ENCODE assay signal across 32 cellular contexts in the genomic region with DNA sequence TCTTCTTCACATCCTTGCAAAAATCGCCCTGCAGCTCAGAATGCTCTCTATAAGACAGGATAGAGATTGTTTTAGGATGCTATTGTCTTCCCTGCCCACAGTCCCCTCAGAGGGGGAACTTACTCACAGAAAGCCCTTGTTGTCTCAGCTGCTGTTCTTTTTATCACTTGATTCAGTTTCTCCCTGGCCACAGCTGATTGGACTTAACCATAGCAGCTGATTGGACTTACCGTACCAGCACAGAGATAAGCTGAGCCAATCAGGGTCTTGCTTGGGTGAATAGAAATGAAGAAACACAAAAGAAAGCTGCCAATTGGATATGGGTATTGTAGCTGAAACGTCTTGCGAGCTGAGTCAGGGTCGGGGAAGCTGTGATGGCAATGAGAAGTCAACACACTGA.
DNase-seq lines count a peak whose midpoint lies in the region; ATAC-seq and TF ChIP-seq lines count a peak whose summit lies in the region.
"Had no signal": no experiment of that assay in that cellular context is flagged by ENCODE, and none has a peak within 500 bp of the region (broad histone marks: within the 10 kb centered on the region; RNA-seq: fewer than 3 reads in every experiment).

No MANE protein-coding gene starts in this region.

- H4K8ac ChIP-seq in mesenchymal stem cell (ENCODE audit: low read length): no peak overlapping the region

- H4K91ac ChIP-seq in mesenchymal stem cell (ENCODE audit: low read length): no peak overlapping the region

- H3K36me3 ChIP-seq in mammary epithelial cell (ENCODE audit: insufficient read depth, low read length) (no peaks in the 10 kb centered on the region), mesenchymal stem cell (ENCODE audit: control insufficient read depth in 1 of 2, insufficient read depth in 2 of 2, low read depth in 1 of 2, low read length in 2 of 2) (no peaks in the 10 kb centered on the region)
- H3K36me3 ChIP-seq: cardiac muscle cell, esophagus squamous epithelium, MG63, SJSA1, transverse colon had no signal

- peaks cover 7% of the 10 kb centered on the region for H3K9me3 Mint-ChIP-seq in MCF 10A (ENCODE audit: unreplicated experiment)
- no peaks in the 10 kb centered on the region for H3K9me3 Mint-ChIP-seq in effector memory CD8-positive, alpha-beta T cell
- H3K9me3 Mint-ChIP-seq: activated naive CD8-positive, alpha-beta T cell treated with anti-CD3 and anti-CD28 coated beads, Interleukin-2, amount 10 ng/mL, durations not matched to agents 7 days and 5 days; activated T-cell treated with anti-CD3 and anti-CD28 coated beads, Interleukin-2, amount 50 U/mL, for 24 hours; CD8-positive, alpha-beta T cell; dendritic cell treated with granulocyte-macrophage colony-stimulating factor and Interleukin-4, amounts not matched to agents 40 ng/mL and 50 ng/mL, for 4 days had no signal

- no peak for ATAC-seq in effector memory CD8-positive, alpha-beta T cell (replicated peaks)
- ATAC-seq: CD8-positive, alpha-beta T cell; foreskin keratinocyte; K562; left colon; right cardiac atrium had no signal

- H3K4me1 Mint-ChIP-seq in MCF 10A (ENCODE audit: insufficient read depth, unreplicated experiment): peaks cover 10% of the 10 kb centered on the region
- H3K4me1 Mint-ChIP-seq in effector memory CD8-positive, alpha-beta T cell (ENCODE audit: low read depth in 2 of 2): no peaks in the 10 kb centered on the region
- H3K4me1 Mint-ChIP-seq: activated naive CD8-positive, alpha-beta T cell treated with anti-CD3 and anti-CD28 coated beads, Interleukin-2, amount 10 ng/mL, durations not matched to agents 7 days and 5 days had no signal

- H3K4me2 ChIP-seq in mammary epithelial cell (ENCODE audit: insufficient read depth, low read depth, low read length) (no peak overlapping the region), mesenchymal stem cell (ENCODE audit: low read length, poor library complexity, severe bottlenecking) (no peak overlapping the region)
- H3K4me2 ChIP-seq: hepatocyte had no signal

- no peaks in the 10 kb centered on the region for H3K79me1 ChIP-seq in mesenchymal stem cell (replicated peaks; ENCODE audit: low read length, poor library complexity, severe bottlenecking)

- no peaks in the 10 kb centered on the region for H3K9me3 ChIP-seq in mammary epithelial cell (replicated peaks; ENCODE audit: insufficient read depth, low read length)
- H3K9me3 ChIP-seq in mesenchymal stem cell (ENCODE audit: control insufficient read depth, low read length): no peaks in the 10 kb centered on the region
- H3K9me3 ChIP-seq: esophagus squamous epithelium, MG63, SJSA1, transverse colon had no signal

- H3K4me1 ChIP-seq in mammary epithelial cell (ENCODE audit: insufficient read depth, low read length): no peaks in the 10 kb centered on the region
- no peaks in the 10 kb centered on the region for H3K4me1 ChIP-seq in mesenchymal stem cell (ENCODE audit: control insufficient read depth, insufficient read depth, low read depth, low read length)
- H3K4me1 ChIP-seq: esophagus squamous epithelium, foreskin keratinocyte, SJSA1, transverse colon had no signal

- BruUV-seq in mammary epithelial cell (replicated peaks; lab: Mats Ljungman, UMichigan): no TSS peak
- no TSS peak for BruUV-seq in MCF 10A (replicated peaks; lab: Mats Ljungman, UMichigan)

- no peak overlapping the region for H2AK5ac ChIP-seq in mesenchymal stem cell (ENCODE audit: low read length, severe bottlenecking)

- POLR2A ChIA-PET in MCF 10A (lab: Yijun Ruan, JAX): no interaction called here

- DNase-seq in mammary epithelial cell (peak; percentile 36), MCF 10A (ENCODE audit: unreplicated experiment) (no peak), caudate nucleus (lab: John Stamatoyannopoulos, UW) (peak in 37 of 61 donors; percentile 4 to 79 (median 37)), mesenchymal stem cell (peak; percentile 6), superior temporal gyrus (ENCODE audit: extremely low spot score) (peak; percentile 84), HCEC 1CT (no peak), NOMO-1 treated with dmso at 0.1 percent for 144 hours (lab: John Stamatoyannopoulos, UW; ENCODE audit: unreplicated experiment) (no peak)
- no peak for DNase-seq in effector memory CD8-positive, alpha-beta T cell
- DNase-seq: activated gamma-delta T cell; activated naive CD8-positive, alpha-beta T cell treated with anti-CD3 and anti-CD28 coated beads, Interleukin-2, amount 10 ng/mL, durations not matched to agents 7 days and 5 days; activated T-cell treated with anti-CD3 and anti-CD28 coated beads, Interleukin-2, amount 50 U/mL, for 24 hours; AML-193; CD8-positive, alpha-beta T cell; DMS 273 treated with DMSO at 0.1 percent for 48 hours; esophagus squamous epithelium; foreskin keratinocyte; left colon; MG63; NCI-H1105; NCI-H345; right cardiac atrium; RPMI8226; stimulated activated CD4-positive, alpha-beta T cell treated with anti-CD3 and anti-CD28 coated beads, Interleukin-12 subunit alpha, Interleukin-12 subunit beta, amount 100 ng/mL, for 4 hours; stimulated activated CD4-positive, alpha-beta T cell treated with anti-CD3 and anti-CD28 coated beads, Interleukin-2, amount 100 ng/mL, for 48 hours; T-helper 1 cell; transverse colon had no signal

- H2AFZ ChIP-seq in mammary epithelial cell (ENCODE audit: low read depth, low read length) (no peak overlapping the region), mesenchymal stem cell (ENCODE audit: low read depth, low read length) (no peak overlapping the region)
- H2AFZ ChIP-seq: hepatocyte had no signal

- H3K23ac ChIP-seq in mesenchymal stem cell (ENCODE audit: low read length in 2 of 2): no peak overlapping the region

- in situ Hi-C loops in mammary epithelial cell (cut with MboI; ENCODE audit: low sequenced_read_pairs in 2 of 2): no loop called here

- H3K14ac ChIP-seq in mesenchymal stem cell (ENCODE audit: low read length in 2 of 2): no peak overlapping the region

- no peak overlapping the region for H2BK5ac ChIP-seq in mesenchymal stem cell (ENCODE audit: low read depth, low read length, poor library complexity, severe bottlenecking)

- no peaks in the 10 kb centered on the region for H4K20me1 ChIP-seq in mammary epithelial cell (ENCODE audit: insufficient read depth, low read length)

- H3K27me3 ChIP-seq in mammary epithelial cell (ENCODE audit: insufficient read depth, low read length): no peaks in the 10 kb centered on the region
- H3K27me3 ChIP-seq in mesenchymal stem cell (ENCODE audit: control insufficient read depth in 1 of 2, insufficient read depth in 1 of 2, low read length in 2 of 2): peaks cover 0 to 3% of the 10 kb centered on the region in 2 experiments
- H3K27me3 ChIP-seq: cardiac muscle cell, esophagus squamous epithelium, foreskin keratinocyte, hepatocyte, MG63, SJSA1, transverse colon had no signal

- no peaks in the 10 kb centered on the region for H3K79me2 ChIP-seq in mammary epithelial cell (ENCODE audit: insufficient read depth, low read length)
- H3K79me2 ChIP-seq: hepatocyte had no signal

- 88% methylated on average over 5 of the region's 5 CpGs for WGBS in mammary epithelial cell (ENCODE audit: low coverage, missing lambda C conversion rate)
- 84% methylated on average over 4 of the region's 5 CpGs for WGBS in mesenchymal stem cell

- peak overlapping the region in 1 of 2 experiments; percentile 21 for H3K4ac ChIP-seq in mesenchymal stem cell (ENCODE audit: low read depth in 1 of 2, low read length in 2 of 2)

- H3K18ac ChIP-seq in mesenchymal stem cell (ENCODE audit: low read depth in 1 of 2, low read length in 2 of 2): peak overlapping the region in 1 of 2 experiments; percentile 34

- H3K4me3 ChIP-seq in mammary epithelial cell (replicated peaks in 1 of 3; ENCODE audit: insufficient read depth in 1 of 3, low read depth in 2 of 3, low read length in 3 of 3) (no peak overlapping the region), mesenchymal stem cell (ENCODE audit: insufficient read depth in 1 of 2, low read depth in 1 of 2, low read length in 2 of 2) (no peak overlapping the region)
- H3K4me3 ChIP-seq: cardiac muscle cell, esophagus squamous epithelium, hepatocyte, K562, MG63, SJSA1, transverse colon had no signal

- H2BK120ac ChIP-seq in mesenchymal stem cell (ENCODE audit: low read depth, low read length): no peak overlapping the region

- dilution Hi-C loops in mammary epithelial cell (cut with HindIII; ENCODE audit: low sequenced_read_pairs): no loop called here

- no peak overlapping the region for H2BK12ac ChIP-seq in mesenchymal stem cell (ENCODE audit: low read length in 2 of 2)

- no peaks in the 10 kb centered on the region for H3K36me3 Mint-ChIP-seq in MCF 10A (ENCODE audit: insufficient read depth, unreplicated experiment)
- H3K36me3 Mint-ChIP-seq in effector memory CD8-positive, alpha-beta T cell (ENCODE audit: insufficient read depth): no peaks in the 10 kb centered on the region
- H3K36me3 Mint-ChIP-seq: activated naive CD8-positive, alpha-beta T cell treated with anti-CD3 and anti-CD28 coated beads, Interleukin-2, amount 10 ng/mL, durations not matched to agents 7 days and 5 days; CD8-positive, alpha-beta T cell had no signal

- intact Hi-C loops in mammary epithelial cell (cut with micrococcal nuclease): no loop called here
- intact Hi-C loops in MCF 10A (cut with micrococcal nuclease): no loop called here

- H3K9ac ChIP-seq in mammary epithelial cell (ENCODE audit: insufficient read depth, low read length) (no peak overlapping the region), mesenchymal stem cell (ENCODE audit: low read length) (no peak overlapping the region)

- H3K27ac ChIP-seq in mammary epithelial cell (ENCODE audit: insufficient read depth, low read depth, low read length): no peak overlapping the region
- H3K27ac ChIP-seq in caudate nucleus (ENCODE audit: low read depth, low read length): peak overlapping the region; percentile 72
- H3K27ac ChIP-seq in mesenchymal stem cell (ENCODE audit: low read length, poor library complexity, severe bottlenecking): no peak overlapping the region
- H3K27ac ChIP-seq: cardiac muscle cell, esophagus squamous epithelium, foreskin keratinocyte, hepatocyte, SJSA1, transverse colon had no signal

- no peak overlapping the region for H3K27ac Mint-ChIP-seq in MCF 10A (ENCODE audit: low read depth, unreplicated experiment)
- H3K27ac Mint-ChIP-seq in effector memory CD8-positive, alpha-beta T cell: no peak overlapping the region
- H3K27ac Mint-ChIP-seq: activated naive CD8-positive, alpha-beta T cell treated with anti-CD3 and anti-CD28 coated beads, Interleukin-2, amount 10 ng/mL, durations not matched to agents 7 days and 5 days; activated T-cell treated with anti-CD3 and anti-CD28 coated beads, Interleukin-2, amount 50 U/mL, for 24 hours; CD8-positive, alpha-beta T cell; dendritic cell treated with granulocyte-macrophage colony-stimulating factor and Interleukin-4, amounts not matched to agents 40 ng/mL and 50 ng/mL, for 4 days had no signal

- H3K4me3 Mint-ChIP-seq in MCF 10A (ENCODE audit: unreplicated experiment): no peak overlapping the region
- H3K4me3 Mint-ChIP-seq in effector memory CD8-positive, alpha-beta T cell: no peak overlapping the region
- H3K4me3 Mint-ChIP-seq: activated naive CD8-positive, alpha-beta T cell treated with anti-CD3 and anti-CD28 coated beads, Interleukin-2, amount 10 ng/mL, durations not matched to agents 7 days and 5 days; activated T-cell treated with anti-CD3 and anti-CD28 coated beads, Interleukin-2, amount 50 U/mL, for 24 hours; CD8-positive, alpha-beta T cell; dendritic cell treated with granulocyte-macrophage colony-stimulating factor and Interleukin-4, amounts not matched to agents 40 ng/mL and 50 ng/mL, for 4 days; neural crest cell had no signal

- CTCF ChIA-PET in mammary epithelial cell (lab: Charles Lee; ENCODE audit: low non-redundant PET): no interaction called here
- CTCF ChIA-PET in MCF 10A (lab: Yijun Ruan, JAX): interaction anchor here (1.0 kb wide), 1 partner anchor 284 kb away, joined by 3 read pairs; no protein-coding TSS in a partner anchor

- H2BK15ac ChIP-seq in mesenchymal stem cell (ENCODE audit: low read depth, poor library complexity, severe bottlenecking): no peak overlapping the region

- no peaks in the 10 kb centered on the region for H3K27me3 Mint-ChIP-seq in MCF 10A (ENCODE audit: insufficient read depth, unreplicated experiment)
- H3K27me3 Mint-ChIP-seq in effector memory CD8-positive, alpha-beta T cell: peaks cover 24 to 34% of the 10 kb centered on the region in 2 donors

- no peak for TF ChIP-seq CTCF in mammary epithelial cell (conservative IDR thresholded peaks at IDR 0.05 in 1 of 2, IDR thresholded peaks at IDR 0.05 in 1 of 2; ENCODE audit: extremely low read depth in 1 of 2, insufficient read depth in 1 of 2, low read depth in 1 of 2, low read length in 2 of 2)
- no peak for TF ChIP-seq CTCF in MCF 10A (IDR thresholded peaks at IDR 0.05; ENCODE audit: unreplicated experiment)

Comparison
In these comparisons a context has a peak if more than half of its experiments do, and no peak if none do; other contexts are left out.
1. DNase-seq: peak in mammary epithelial cell (single experiment), caudate nucleus (37 of 61), mesenchymal stem cell (single experiment) and superior temporal gyrus (single experiment); none in MCF 10A (single experiment), HCEC 1CT (single experiment), NOMO-1 treated with dmso at 0.1 percent for 144 hours (single experiment) and effector memory CD8-positive, alpha-beta T cell (0 of 3).